14 cellular contexts compared by ENCODE assay signal in genomic region chr4:76012388-76012801, GRCh38. TPM values are rescaled to one million over a fixed set of nuclear protein-coding genes. Genes with fewer than 3 reads are reported as not detected.
DNase-seq lines count a peak whose midpoint lies in the region; ATAC-seq and TF ChIP-seq lines count a peak whose summit lies in the region.
"Had no signal": no experiment of that assay in that cellular context is flagged by ENCODE, and none has a peak within 500 bp of the region (broad histone marks: within the 10 kb centered on the region; RNA-seq: fewer than 3 reads in every experiment).

No MANE protein-coding gene starts in this region.

- no peaks in the 10 kb centered on the region for H3K36me3 ChIP-seq in BLaER1 treated with 17β-estradiol and CSF1 and Interleukin-3, amounts not matched to agents 10 nM and 100 nM
- H3K36me3 ChIP-seq in IMR-90 (ENCODE audit: control insufficient read depth, insufficient read depth, low read length) (no peaks in the 10 kb centered on the region), neuron (ENCODE audit: insufficient read depth, low read length) (no peaks in the 10 kb centered on the region)
- H3K36me3 ChIP-seq: ascending aorta had no signal

- H3K14ac ChIP-seq in IMR-90 (replicated peaks; ENCODE audit: low read depth, low read length), result peak overlapping the region; percentile 97

- DNase-seq in IMR-90 (peak; percentile 91), epithelial cell of prostate (ENCODE audit: low read depth, low spot score) (no peak), NCI-H748 treated with DMSO at 0.1 percent for 48 hours (lab: John Stamatoyannopoulos, UW) (no peak), NOMO-1 treated with dmso at 0.1 percent for 144 hours (lab: John Stamatoyannopoulos, UW; ENCODE audit: unreplicated experiment) (no peak)
- DNase-seq: CD4-positive, alpha-beta T cell; GOT3; NCI-H1930; SHP77 treated with DMSO at 0.1 percent for 48 hours; stimulated activated naive CD8-positive, alpha-beta T cell treated with anti-CD3 and anti-CD28 coated beads, Interleukin-15, Interleukin-2, amounts not matched to agents 100 U/mL and 50 U/mL, for 24 hours had no signal

- no peaks in the 10 kb centered on the region for H3K27me3 ChIP-seq in BLaER1 treated with 17β-estradiol and CSF1 and Interleukin-3, amounts not matched to agents 10 nM and 100 nM
- no peaks in the 10 kb centered on the region for H3K27me3 ChIP-seq in IMR-90 (ENCODE audit: control insufficient read depth, insufficient read depth, low read length)
- peaks cover 6% of the 10 kb centered on the region for H3K27me3 ChIP-seq in neuron (ENCODE audit: insufficient read depth, low read length)
- H3K27me3 ChIP-seq: ascending aorta had no signal

- no peak for TF ChIP-seq RAD21 in IMR-90 (IDR thresholded peaks at IDR 0.05; ENCODE audit: low read length)

- H3K18ac ChIP-seq in IMR-90 (ENCODE audit: low read depth, low read length), result peak overlapping the region; percentile 97

- H3K4ac ChIP-seq in IMR-90 (ENCODE audit: low read depth, low read length), result peak overlapping the region; percentile 95

- in situ Hi-C loops in IMR-90 (cut with MboI; ENCODE audit: low sequenced_read_pairs), result no loop called here

- no peak for TF ChIP-seq CTCF in IMR-90 (conservative IDR thresholded peaks at IDR 0.05; ENCODE audit: low read depth, low read length)

- no peaks in the 10 kb centered on the region for H3K9me3 ChIP-seq in BLaER1 treated with 17β-estradiol and CSF1 and Interleukin-3, amounts not matched to agents 10 nM and 100 nM (replicated peaks in 1 of 11)
- H3K9me3 ChIP-seq in IMR-90 (ENCODE audit: control insufficient read depth, insufficient read depth, low read length), result no peaks in the 10 kb centered on the region
- no peaks in the 10 kb centered on the region for H3K9me3 ChIP-seq in neuron (ENCODE audit: low read length)
- H3K9me3 ChIP-seq: ascending aorta had no signal

- H4K91ac ChIP-seq in IMR-90 (ENCODE audit: insufficient read depth, low read depth, low read length), result peak overlapping the region; percentile 97

- CTCF ChIA-PET in IMR-90 (lab: Yijun Ruan, JAX), result interaction anchor here (0.7 kb wide), 1 partner anchor 54 kb away, joined by 4 read pairs; no protein-coding TSS in a partner anchor

- H3K4me2 ChIP-seq in BLaER1 treated with 17β-estradiol and CSF1 and Interleukin-3, amounts not matched to agents 10 nM and 100 nM, result peak overlapping the region in 8 of 11 experiments; percentile 4 to 87 (median 59); a peak in 11 of 22 replicates
- H3K4me2 ChIP-seq in IMR-90 (ENCODE audit: low read depth, low read length), result peak overlapping the region; percentile 67

- peak overlapping the region; percentile 94; the same call in 1 of the 2 replicates for H2BK20ac ChIP-seq in IMR-90 (ENCODE audit: low read depth, low read length)

- no peak overlapping the region for H2AFZ ChIP-seq in IMR-90 (replicated peaks; ENCODE audit: low read length, poor library complexity)
- H2AFZ ChIP-seq in neuron (ENCODE audit: low read depth, low read length), result peak overlapping the region; percentile 51

- peak overlapping the region in 5 of 11 experiments; percentile 14 to 48 (median 24); a peak in 7 of 22 replicates for H3K27ac ChIP-seq in BLaER1 treated with 17β-estradiol and CSF1 and Interleukin-3, amounts not matched to agents 10 nM and 100 nM
- H3K27ac ChIP-seq in IMR-90 (ENCODE audit: insufficient read depth, low read length) (peak overlapping the region; percentile 85), epithelial cell of prostate (peak overlapping the region; percentile 95)

- no peak for TF ChIP-seq POLR2A in IMR-90 (IDR thresholded peaks at IDR 0.05; ENCODE audit: low read depth, low read length)

- dilution Hi-C loops in IMR-90 (cut with HindIII; ENCODE audit: low sequenced_read_pairs, unreplicated experiment), result no loop called here

- H4K5ac ChIP-seq in IMR-90 (ENCODE audit: low read depth, low read length), result peak overlapping the region; percentile 16

- H2BK120ac ChIP-seq in IMR-90 (ENCODE audit: low read depth, low read length), result peak overlapping the region; percentile 99

- peak overlapping the region; percentile 97 for H3K23ac ChIP-seq in IMR-90 (ENCODE audit: low read depth, low read length)

- peak; percentile 74 for ATAC-seq in IMR-90 (ENCODE audit: low read depth)
- ATAC-seq in HG02642 (IDR thresholded peaks at IDR 0.05; ENCODE audit: poor library complexity, unreplicated experiment), result no peak
- ATAC-seq in GM21619 (IDR thresholded peaks at IDR 0.05; ENCODE audit: unreplicated experiment), result no peak

- POLR2A ChIA-PET in IMR-90 (lab: Charles Lee; ENCODE audit: unreplicated experiment), result no interaction called here

- H3K79me1 ChIP-seq in IMR-90 (ENCODE audit: low read depth in 1 of 2, low read length in 2 of 2), result no peaks in the 10 kb centered on the region; a peak in 1 of 4 replicates

- intact Hi-C loops in IMR-90 (cut with micrococcal nuclease), result loop anchor here (2.0 kb wide), 1 partner anchor 16 kb away; no protein-coding TSS in a partner anchor

- H3K9me1 ChIP-seq in IMR-90 (ENCODE audit: insufficient read depth, low read length), result peaks cover 13% of the 10 kb centered on the region

- H2BK5ac ChIP-seq in IMR-90 (ENCODE audit: low read depth, low read length, poor library complexity, severe bottlenecking), result peak overlapping the region; percentile 89

- peak overlapping the region; percentile 100 for H3K56ac ChIP-seq in IMR-90 (ENCODE audit: extremely low read depth, insufficient read depth, low read length)

- WGBS in IMR-90 (ENCODE audit: extremely low coverage in 2 of 2, insufficient read length in 1 of 2), 2 experiments, result no CpG with 5 or more reads among the region's 1 CpG

- H4K20me1 ChIP-seq in BLaER1 treated with 17β-estradiol and CSF1 and Interleukin-3, amounts not matched to agents 10 nM and 100 nM, result no peaks in the 10 kb centered on the region
- no peaks in the 10 kb centered on the region for H4K20me1 ChIP-seq in IMR-90 (ENCODE audit: insufficient read depth, low read length)

- peak overlapping the region; percentile 87 to 96 for H4K8ac ChIP-seq in IMR-90 (ENCODE audit: low read depth in 2 of 2, low read length in 2 of 2)

- H3K4me1 ChIP-seq in BLaER1 treated with 17β-estradiol and CSF1 and Interleukin-3, amounts not matched to agents 10 nM and 100 nM, result peaks cover 3 to 42% (median 24%) of the 10 kb centered on the region in 10 experiments; a peak in 18 of 20 replicates
- peaks cover 19% of the 10 kb centered on the region for H3K4me1 ChIP-seq in IMR-90 (ENCODE audit: control insufficient read depth, insufficient read depth, low read length)
- H3K4me1 ChIP-seq in neuron (ENCODE audit: insufficient read depth, low read length), result peaks cover 6% of the 10 kb centered on the region
- H3K4me1 ChIP-seq: ascending aorta had no signal

- BruUV-seq in IMR-90 (replicated peaks; lab: Mats Ljungman, UMichigan), result no TSS peak

- peak overlapping the region; percentile 91; the same call in 2 of the 3 replicates for H2BK15ac ChIP-seq in IMR-90 (ENCODE audit: low read depth, low read length)

- no peak overlapping the region for H2AK9ac ChIP-seq in IMR-90 (replicated peaks; ENCODE audit: low read depth, low read length, poor library complexity)

- H3K9ac ChIP-seq in BLaER1 treated with 17β-estradiol and CSF1 and Interleukin-3, amounts not matched to agents 10 nM and 100 nM, result peak overlapping the region in 2 of 11 experiments; percentile 3 to 11; a peak in 1 of 22 replicates
- H3K9ac ChIP-seq in IMR-90 (ENCODE audit: low read depth, low read length), result peak overlapping the region; percentile 81

- H3K4me3 ChIP-seq in BLaER1 treated with 17β-estradiol and CSF1 and Interleukin-3, amounts not matched to agents 10 nM and 100 nM, result no peak overlapping the region
- no peak overlapping the region; the same call in 1 of the 2 replicates for H3K4me3 ChIP-seq in IMR-90 (ENCODE audit: insufficient read depth, low read depth, low read length)
- H3K4me3 ChIP-seq in neuron (ENCODE audit: low read length), result no peak overlapping the region

- H2AK5ac ChIP-seq in IMR-90 (ENCODE audit: low read depth, low read length), result 0 out of 2 replicates have a peak overlapping the region, but pooled peaks have one; percentile 20

TF ChIP-seq in IMR-90, 13 proteins besides CTCF, POLR2A, EP300 and RAD21 (continues in another document):
- no peak for TF ChIP-seq MXI1 (IDR thresholded peaks at IDR 0.05; ENCODE audit: borderline replicate concordance, low read depth, low read length)
- TF ChIP-seq CHD1 (IDR thresholded peaks at IDR 0.05; ENCODE audit: low read depth, low read length), result no peak
- peak; percentile 22; the same call in 1 of the 2 replicates for TF ChIP-seq FOS (IDR thresholded peaks at IDR 0.05; ENCODE audit: low read depth, low read length)
- no peak for TF ChIP-seq CEBPB (IDR thresholded peaks at IDR 0.05; ENCODE audit: low read depth, low read length)
- TF ChIP-seq BHLHE40 (IDR thresholded peaks at IDR 0.05; ENCODE audit: low read depth, low read length), result no peak
- no peak for TF ChIP-seq SMC3 (IDR thresholded peaks at IDR 0.05; ENCODE audit: low read depth, low read length)
- no peak for TF ChIP-seq ELK1 (IDR thresholded peaks at IDR 0.05; ENCODE audit: borderline replicate concordance, low read depth, low read length)

RNA-seq across cellular contexts. Expression of gene CXCL9, which starts 5.1 kb away (rescaled TPM):
- not detected in 2 replicates for total RNA-seq in IMR-90 (2012; rRNA removed)
- not detected in 2 replicates for polyA plus RNA-seq in IMR-90 (2012; rRNA removed)
- polyA plus RNA-seq in IMR-90 (2012; cell fraction: cytosol; rRNA removed), result not detected in 2 replicates
- polyA plus RNA-seq in IMR-90 (2012; cell fraction: nucleus; rRNA removed; ENCODE audit: low replicate concordance), result not detected in 2 replicates
- total RNA-seq: CD4-positive, alpha-beta T cell had no signal

RNA-seq across cellular contexts. Expression of gene CXCL10, which starts 10.9 kb away (rescaled TPM):
- total RNA-seq in IMR-90 (2012; rRNA removed), result 0.18 and 0.28 TPM in 2 replicates
- 0.14 and 0.15 TPM in 2 replicates for polyA plus RNA-seq in IMR-90 (2012; rRNA removed)
- 0.05 TPM in 1 of 2 replicates, not detected in the other for polyA plus RNA-seq in IMR-90 (2012; cell fraction: cytosol; rRNA removed)
- 0.07 TPM in 1 of 2 replicates, not detected in the other for polyA plus RNA-seq in IMR-90 (2012; cell fraction: nucleus; rRNA removed; ENCODE audit: low replicate concordance)
- total RNA-seq: ascending aorta; CD4-positive, alpha-beta T cell had no signal

RNA-seq across cellular contexts. Expression of gene SDAD1, which starts 21.6 kb away (rescaled TPM):
- 27.4 and 35.3 TPM in 2 replicates for total RNA-seq in IMR-90 (2012; rRNA removed)
- polyA plus RNA-seq in IMR-90 (2012; rRNA removed), result 14.4 and 16.8 TPM in 2 replicates
- 3.2 and 3.4 TPM in 2 replicates for polyA plus RNA-seq in IMR-90 (2012; cell fraction: cytosol; rRNA removed)
- polyA plus RNA-seq in IMR-90 (2012; cell fraction: nucleus; rRNA removed; ENCODE audit: low replicate concordance), result 2.8 and 14.4 TPM in 2 replicates

RNA-seq across cellular contexts. Expression of gene CXCL11, which starts 23.5 kb away (rescaled TPM):
- total RNA-seq in IMR-90 (2012; rRNA removed), result under 0.01 TPM in 2 replicates
- polyA plus RNA-seq in IMR-90 (2012; rRNA removed), result not detected in 2 replicates
- not detected in 2 replicates for polyA plus RNA-seq in IMR-90 (2012; cell fraction: cytosol; rRNA removed)
- polyA plus RNA-seq in IMR-90 (2012; cell fraction: nucleus; rRNA removed; ENCODE audit: low replicate concordance), result not detected in 2 replicates
- total RNA-seq: ascending aorta; CD4-positive, alpha-beta T cell had no signal
